8 cellular contexts compared by ENCODE assay signal in the genomic region with DNA sequence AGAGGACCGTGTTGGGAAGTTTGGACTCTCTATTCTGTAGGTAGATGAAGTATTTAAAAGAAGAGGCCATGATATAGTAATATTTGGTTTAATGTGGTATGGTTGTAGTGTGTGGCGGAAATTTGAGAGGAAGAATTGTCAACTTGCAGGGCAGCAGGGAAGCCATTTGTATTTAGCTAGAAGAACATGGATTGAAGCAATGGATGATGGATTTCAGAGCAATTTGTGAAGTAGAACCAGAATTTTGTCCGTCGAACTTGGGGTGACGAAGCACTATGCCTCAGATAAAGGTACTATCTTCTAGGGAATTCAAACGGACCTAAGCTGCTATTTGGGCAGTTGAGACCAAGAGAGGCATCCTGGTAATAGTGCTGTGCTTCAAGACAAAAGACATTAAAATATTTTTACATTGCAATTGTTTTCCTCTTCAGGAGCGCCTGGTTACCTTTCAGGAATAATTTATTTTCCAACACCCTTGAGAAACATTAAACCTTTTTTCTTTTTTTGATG. TPM values are rescaled to one million over a fixed set of nuclear protein-coding genes. Genes with fewer than 3 reads are reported as not detected.
A peak's percentile ranks its signal among the peaks of the same experiment; 100 is the strongest.
DNase-seq lines count a peak whose midpoint lies in the region; ATAC-seq and TF ChIP-seq lines count a peak whose summit lies in the region.

No MANE protein-coding gene starts in this region.

- intact Hi-C loops in aorta (cut with DNase I), result loop anchor here (5.0 kb wide), 1 partner anchor 34 kb away; no protein-coding TSS in a partner anchor

- DNase-seq in BE2C, result no peak
- no peak for DNase-seq in activated naive CD8-positive, alpha-beta T cell treated with anti-CD3 and anti-CD28 coated beads, Interleukin-2, amount 10 ng/mL, durations not matched to agents 7 days and 5 days
- DNase-seq in activated CD4-positive, CD25-positive, alpha-beta regulatory T cell treated with anti-CD3 and anti-CD28 coated beads, Interleukin-2, amount 50 U/mL, for 72 hours, result no peak
- no peak for DNase-seq in aorta
- no peak for DNase-seq in NOMO-1 treated with dmso at 0.1 percent for 144 hours (lab: John Stamatoyannopoulos, UW; ENCODE audit: unreplicated experiment)

- H3K4me3 ChIP-seq in BE2C (ENCODE audit: low read depth, low read length), result peak overlapping the region; percentile 49
- no peak overlapping the region; the same call in 1 of the 2 replicates for H3K4me3 ChIP-seq in HEK293 (ENCODE audit: low read depth, low read length)
- H3K4me3 ChIP-seq in muscle layer of duodenum (ENCODE audit: low read depth in 1 of 2, low read length in 2 of 2), result peak overlapping the region; percentile 98 to 99
- no peak overlapping the region for H3K4me3 ChIP-seq in aorta (ENCODE audit: low read length in 2 of 2)

- no peaks in the 10 kb centered on the region for H3K27me3 ChIP-seq in BE2C
- no peaks in the 10 kb centered on the region for H3K27me3 ChIP-seq in muscle layer of duodenum (ENCODE audit: low read depth, low read length)
- H3K27me3 ChIP-seq in aorta (ENCODE audit: control insufficient read depth in 1 of 2, insufficient read depth in 2 of 2, low read length in 1 of 2), result no peaks in the 10 kb centered on the region

- H3K4me1 ChIP-seq in BE2C, result no peaks in the 10 kb centered on the region
- no peaks in the 10 kb centered on the region for H3K4me1 ChIP-seq in HEK293 (ENCODE audit: control insufficient read depth, insufficient read depth, low read length)
- peaks cover 14 to 18% of the 10 kb centered on the region in 2 donors for H3K4me1 ChIP-seq in muscle layer of duodenum (ENCODE audit: control insufficient read depth in 1 of 2, insufficient read depth in 2 of 2, low read length in 2 of 2)
- H3K4me1 ChIP-seq in aorta (ENCODE audit: control insufficient read depth in 1 of 2, insufficient read depth in 2 of 2, low read length in 2 of 2), result peaks cover 0 to 3% of the 10 kb centered on the region in 2 donors

- POLR2A ChIA-PET in HEK293 (lab: Yijun Ruan, JAX), result interaction anchor here (0.6 to 2.4 kb wide), 11 partner anchors 10 to 324 kb away, joined by 3 to 14 read pairs (median 4); partner anchors contain the start of genes AS3MT, CNNM2 and PSD
- POLR2A ChIA-PET in activated naive CD8-positive, alpha-beta T cell treated with anti-CD3 and anti-CD28 coated beads, Interleukin-2, amount 10 ng/mL, durations not matched to agents 7 days and 5 days (lab: Charles Lee), result interaction anchor here (0.6 to 1.4 kb wide), 7 partner anchors 8 to 99 kb away, joined by 3 to 9 read pairs (median 4); partner anchors contain the start of genes ARL3, SFXN2 and TRIM8

- no peak for ATAC-seq in activated naive CD8-positive, alpha-beta T cell treated with anti-CD3 and anti-CD28 coated beads, Interleukin-2, amount 10 ng/mL, durations not matched to agents 7 days and 5 days (ENCODE audit: low read depth)
- no peak for ATAC-seq in aorta (ENCODE audit: low FRiP score)
- ATAC-seq in HG03571 (IDR thresholded peaks at IDR 0.05; ENCODE audit: unreplicated experiment), result no peak

- TF ChIP-seq CTCF in BE2C (IDR thresholded peaks at IDR 0.05; ENCODE audit: low read depth, low read length), result no peak
- TF ChIP-seq CTCF in HEK293 (tag by site-specific recombination; IDR thresholded peaks at IDR 0.05), result no peak

- peaks cover 13% of the 10 kb centered on the region for H3K36me3 Mint-ChIP-seq in activated naive CD8-positive, alpha-beta T cell treated with anti-CD3 and anti-CD28 coated beads, Interleukin-2, amount 10 ng/mL, durations not matched to agents 7 days and 5 days

- H3K36me3 ChIP-seq in BE2C (no peaks in the 10 kb centered on the region), HEK293 (ENCODE audit: control insufficient read depth in 2 of 2, insufficient read depth in 1 of 2, low read length in 2 of 2) (no peaks in the 10 kb centered on the region), muscle layer of duodenum (ENCODE audit: control insufficient read depth in 1 of 2, insufficient read depth in 2 of 2, low read length in 2 of 2) (no peaks in the 10 kb centered on the region), aorta (ENCODE audit: control insufficient read depth in 1 of 2, insufficient read depth in 2 of 2, low read length in 1 of 2) (no peaks in the 10 kb centered on the region)

- H3K27ac ChIP-seq in HEK293 (ENCODE audit: extremely low read depth, low read depth, low read length), result no peak overlapping the region
- H3K27ac ChIP-seq in muscle layer of duodenum (ENCODE audit: low read length), result no peak overlapping the region
- peak overlapping the region in 1 of 2 donors; percentile 28 for H3K27ac ChIP-seq in aorta (ENCODE audit: low read depth in 1 of 2, low read length in 2 of 2)

- H3K27me3 Mint-ChIP-seq in activated naive CD8-positive, alpha-beta T cell treated with anti-CD3 and anti-CD28 coated beads, Interleukin-2, amount 10 ng/mL, durations not matched to agents 7 days and 5 days, result no peaks in the 10 kb centered on the region

- H3K4me3 Mint-ChIP-seq in activated naive CD8-positive, alpha-beta T cell treated with anti-CD3 and anti-CD28 coated beads, Interleukin-2, amount 10 ng/mL, durations not matched to agents 7 days and 5 days, result peak overlapping the region; percentile 99

- no peaks in the 10 kb centered on the region for H3K9me3 ChIP-seq in BE2C
- no peaks in the 10 kb centered on the region for H3K9me3 ChIP-seq in HEK293 (ENCODE audit: control insufficient read depth, insufficient read depth, low read depth, low read length)
- no peaks in the 10 kb centered on the region for H3K9me3 ChIP-seq in muscle layer of duodenum (ENCODE audit: control insufficient read depth in 1 of 2, low read length in 2 of 2)
- no peaks in the 10 kb centered on the region for H3K9me3 ChIP-seq in aorta (ENCODE audit: control insufficient read depth, low read length)

- CTCF ChIA-PET in HEK293 (lab: Yijun Ruan, JAX), result interaction anchor here (0.6 to 3.2 kb wide), 7 partner anchors 9 to 165 kb away, joined by 3 to 18 read pairs (median 3); no protein-coding TSS in a partner anchor

- peaks cover 35% of the 10 kb centered on the region for H3K4me1 Mint-ChIP-seq in activated naive CD8-positive, alpha-beta T cell treated with anti-CD3 and anti-CD28 coated beads, Interleukin-2, amount 10 ng/mL, durations not matched to agents 7 days and 5 days

- H3K27ac Mint-ChIP-seq in activated naive CD8-positive, alpha-beta T cell treated with anti-CD3 and anti-CD28 coated beads, Interleukin-2, amount 10 ng/mL, durations not matched to agents 7 days and 5 days, result peak overlapping the region; percentile 97

- H3K9me3 Mint-ChIP-seq in activated naive CD8-positive, alpha-beta T cell treated with anti-CD3 and anti-CD28 coated beads, Interleukin-2, amount 10 ng/mL, durations not matched to agents 7 days and 5 days, result peaks cover 3% of the 10 kb centered on the region

- 30 to 32% methylated on average over 7 of the region's 7 CpGs for WGBS in aorta, 2 donors

TF ChIP-seq in HEK293, 187 proteins besides CTCF, POLR2A, EP300 and RAD21 (continues in another document):
- TF ChIP-seq ZNF324 (tag by site-specific recombination; IDR thresholded peaks at IDR 0.05) (0 out of 2 replicates have a peak, but pooled peaks have one; percentile 30), ZSCAN18 (tag by site-specific recombination; IDR thresholded peaks at IDR 0.05) (no peak), ZNF248 (tag by site-specific recombination; IDR thresholded peaks at IDR 0.05) (no peak), ZNF23 (tag by site-specific recombination; IDR thresholded peaks at IDR 0.05; ENCODE audit: borderline replicate concordance) (no peak), ZFP37 (tag by site-specific recombination; IDR thresholded peaks at IDR 0.05) (no peak)
- TF ChIP-seq, protein P1, sequence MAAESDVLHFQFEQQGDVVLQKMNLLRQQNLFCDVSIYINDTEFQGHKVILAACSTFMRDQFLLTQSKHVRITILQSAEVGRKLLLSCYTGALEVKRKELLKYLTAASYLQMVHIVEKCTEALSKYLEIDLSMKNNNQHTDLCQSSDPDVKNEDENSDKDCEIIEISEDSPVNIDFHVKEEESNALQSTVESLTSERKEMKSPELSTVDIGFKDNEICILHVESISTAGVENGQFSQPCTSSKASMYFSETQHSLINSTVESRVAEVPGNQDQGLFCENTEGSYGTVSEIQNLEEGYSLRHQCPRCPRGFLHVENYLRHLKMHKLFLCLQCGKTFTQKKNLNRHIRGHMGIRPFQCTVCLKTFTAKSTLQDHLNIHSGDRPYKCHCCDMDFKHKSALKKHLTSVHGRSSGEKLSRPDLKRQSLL (tag by site-specific recombination; IDR thresholded peaks at IDR 0.05), result 0 out of 2 replicates have a peak, but pooled peaks have one; percentile 19

RNA-seq across cellular contexts. Expression of gene WBP1L, which starts 0.6 kb away (rescaled TPM):
- 13.1 TPM for polyA plus RNA-seq in BE2C (2012; ENCODE audit: insufficient read depth, insufficient read length, low read depth)
- total RNA-seq in activated naive CD8-positive, alpha-beta T cell treated with anti-CD3 and anti-CD28 coated beads, Interleukin-2, amount 10 ng/mL, durations not matched to agents 7 days and 5 days, result 10 to 100 TPM; 31.0 to 31.4 TPM
- total RNA-seq in aorta, result 10 to 100 TPM; 81.1 to 84.7 TPM
- polyA plus RNA-seq in aorta, result 10 to 100 TPM; 22.4 to 41.7 TPM

RNA-seq across cellular contexts. Expression of gene SFXN2, which starts 28.7 kb away (rescaled TPM):
- 4.8 TPM for polyA plus RNA-seq in BE2C (2012; ENCODE audit: insufficient read depth, insufficient read length, low read depth)
- 10 to 100 TPM; 19.4 to 21.1 TPM for total RNA-seq in activated naive CD8-positive, alpha-beta T cell treated with anti-CD3 and anti-CD28 coated beads, Interleukin-2, amount 10 ng/mL, durations not matched to agents 7 days and 5 days
- total RNA-seq in aorta, result 1 to 10 TPM; 5.1 to 8.3 TPM
- 1 to 10 TPM; 3.2 to 3.5 TPM for polyA plus RNA-seq in aorta

RNA-seq across cellular contexts. Expression of gene ARL3, which starts 28.9 kb away (rescaled TPM):
- polyA plus RNA-seq in BE2C (2012; ENCODE audit: insufficient read depth, insufficient read length, low read depth), result 17.9 TPM
- 1 to 10 TPM; 4.6 TPM for total RNA-seq in activated naive CD8-positive, alpha-beta T cell treated with anti-CD3 and anti-CD28 coated beads, Interleukin-2, amount 10 ng/mL, durations not matched to agents 7 days and 5 days
- 1 to 10 TPM; 8.2 to 8.6 TPM for total RNA-seq in aorta
- polyA plus RNA-seq in aorta, result 10 to 100 TPM; 17.3 to 18.9 TPM

Comparison
In these comparisons a context has a peak if more than half of its experiments do, and no peak if none do; other contexts are left out.
1. H3K4me3 ChIP-seq: peak in BE2C (single experiment) and muscle layer of duodenum (2 of 2); none in HEK293 (single experiment) and aorta (0 of 2).